In the genomic region with DNA sequence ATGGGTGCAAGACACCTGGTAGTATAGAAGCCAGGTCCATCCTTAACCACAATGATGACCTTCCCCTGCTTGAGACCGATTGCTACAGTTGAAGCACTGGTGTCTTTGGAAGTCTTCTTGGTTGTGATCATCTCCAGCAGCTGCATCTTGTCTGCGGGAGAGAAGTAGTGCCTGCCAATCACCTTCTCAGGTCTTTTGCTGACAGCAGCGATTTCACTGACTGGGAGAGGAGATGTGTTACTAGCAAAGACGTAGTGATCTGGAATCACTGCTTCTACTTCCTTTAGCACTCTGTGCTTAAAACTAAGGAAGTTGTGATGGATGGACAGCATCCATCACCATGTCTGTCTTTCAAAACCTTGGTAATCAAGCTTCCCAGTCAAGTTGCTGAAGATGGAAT, we compare ENCODE assay signal across 2 cellular contexts.
TF ChIP-seq lines count a peak whose summit lies in the region.

No MANE protein-coding gene starts in this region.

TF ChIP-seq in HepG2, 621 proteins besides CTCF, POLR2A, EP300 and RAD21:
- peak; percentile 63 to 87; a peak in 3 of 4 replicates for TF ChIP-seq MAFK (conservative IDR thresholded peaks at IDR 0.05 in 1 of 2, IDR thresholded peaks at IDR 0.05 in 1 of 2; ENCODE audit: low read length in 2 of 2)
- no peak for TF ChIP-seq ZNF225 (CRISPR knock-in tag; IDR thresholded peaks at IDR 0.05)
- TF ChIP-seq MAFF (IDR thresholded peaks at IDR 0.05; ENCODE audit: low read depth, low read length), result peak; percentile 63

TF ChIP-seq in K562, 482 proteins besides CTCF, POLR2A, EP300 and RAD21:
- no peak for TF ChIP-seq KAT7 (CRISPR knock-in tag; IDR thresholded peaks at IDR 0.05; ENCODE audit: borderline replicate concordance)
- TF ChIP-seq MAFG (tag; conservative IDR thresholded peaks at IDR 0.05), result 0 out of 2 replicates have a peak, but pooled peaks have one; percentile 17
- peak; percentile 35 for TF ChIP-seq MAFF (IDR thresholded peaks at IDR 0.05; ENCODE audit: low read length)
- TF ChIP-seq MAFK (IDR thresholded peaks at IDR 0.05; ENCODE audit: low read length), result peak; percentile 31; the same call in 1 of the 2 replicates
